8 cellular contexts compared by ENCODE assay signal in the genomic region with DNA sequence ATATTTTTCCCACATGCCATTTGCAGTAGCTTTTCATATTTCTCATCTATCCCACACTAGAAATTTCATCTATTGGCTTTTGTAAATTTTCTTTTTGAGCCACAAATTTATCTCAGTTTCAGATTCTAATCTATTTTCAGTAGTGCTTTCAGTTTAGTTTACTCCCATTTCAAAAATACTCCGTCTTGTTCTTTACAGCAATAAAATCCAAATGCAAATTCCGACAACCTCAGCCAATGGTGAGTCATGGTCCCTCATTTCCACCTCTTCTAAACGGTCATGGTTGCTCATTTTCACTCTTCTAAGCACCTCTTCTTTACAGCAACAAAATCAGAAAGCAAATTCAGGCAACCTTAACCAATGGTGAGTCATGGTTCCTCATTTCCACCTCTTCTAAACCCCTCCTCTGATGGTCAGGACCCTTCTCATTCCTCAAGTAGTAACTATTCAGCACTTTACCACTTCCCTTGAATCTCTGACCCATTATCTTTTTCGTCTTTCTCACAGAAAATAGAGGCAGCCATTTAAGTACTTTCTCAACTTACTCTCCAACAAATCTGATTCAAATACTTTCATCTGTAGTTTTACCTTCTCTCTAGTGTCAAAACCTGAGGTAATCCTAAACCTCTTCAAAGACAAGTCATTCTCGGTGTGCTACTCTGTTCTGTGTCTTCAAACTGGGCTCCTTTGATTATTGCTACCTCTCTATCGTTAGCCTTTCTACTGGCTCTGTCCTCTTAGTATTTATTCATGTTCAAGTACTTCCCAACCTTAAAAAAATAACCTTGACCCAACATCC. TPM values are rescaled to one million over a fixed set of nuclear protein-coding genes. Genes with fewer than 3 reads are reported as not detected.
DNase-seq lines count a peak whose midpoint lies in the region; ATAC-seq and TF ChIP-seq lines count a peak whose summit lies in the region.

No MANE protein-coding gene starts in this region.

- H3K27ac ChIP-seq in tibial artery = no peak overlapping the region
- H3K27ac ChIP-seq in RWPE1 = no peak overlapping the region

- CTCF ChIA-PET in RWPE1 (lab: Yijun Ruan, JAX) = no interaction called here

- H3K27me3 ChIP-seq in tibial artery = no peaks in the 10 kb centered on the region

- POLR2A ChIA-PET in RWPE1 (lab: Yijun Ruan, JAX; ENCODE audit: low non-redundant PET) = no interaction called here

- peak overlapping the region; percentile 79 to 95 (median 92) for H3K27ac Mint-ChIP-seq in immature natural killer cell

- H3K36me3 ChIP-seq in tibial artery = peaks cover 20 to 24% (median 23%) of the 10 kb centered on the region in 3 donors

- ATAC-seq in GM18519 (IDR thresholded peaks at IDR 0.05; ENCODE audit: low FRiP score, unreplicated experiment) = peak; percentile 42
- ATAC-seq in HG02610 (IDR thresholded peaks at IDR 0.05; ENCODE audit: unreplicated experiment) = peak; percentile 60

- no peak overlapping the region for H3K4me3 ChIP-seq in tibial artery

- H3K9me3 ChIP-seq in tibial artery = no peaks in the 10 kb centered on the region

- peaks cover 0 to 5% (median 3%) of the 10 kb centered on the region in 3 donors for H3K27me3 Mint-ChIP-seq in immature natural killer cell (ENCODE audit: low read depth in 3 of 3)

- H3K4me1 Mint-ChIP-seq in immature natural killer cell = peaks cover 95 to 100% of the 10 kb centered on the region in 2 donors

- no peaks in the 10 kb centered on the region for H3K9me3 Mint-ChIP-seq in immature natural killer cell

- peak overlapping the region; percentile 67 to 81 (median 79) for H3K4me3 Mint-ChIP-seq in immature natural killer cell

- DNase-seq in NCI-H226 (peak; percentile 9), immature natural killer cell (no peak), tibial artery (no peak), DMS 273 (lab: John Stamatoyannopoulos, UW; ENCODE audit: unreplicated experiment) (no peak), RWPE1 (ENCODE audit: low spot score) (no peak), NCI-H1092 treated with DMSO at 0.1 percent for 48 hours (lab: John Stamatoyannopoulos, UW) (no peak)

- intact Hi-C loops in tibial artery (cut with DNase I; ENCODE audit: low total_unique reads) = no loop called here

- H3K4me1 ChIP-seq in tibial artery = no peaks in the 10 kb centered on the region

- TF ChIP-seq CTCF in tibial artery (IDR thresholded peaks at IDR 0.05) = no peak
- no peak for TF ChIP-seq CTCF in RWPE1 (conservative IDR thresholded peaks at IDR 0.05; ENCODE audit: low read depth)

- H3K36me3 Mint-ChIP-seq in immature natural killer cell = peaks cover 18 to 25% (median 19%) of the 10 kb centered on the region in 3 donors

RNA-seq across cellular contexts. Expression of a gene that starts 34.4 kb away (rescaled TPM):
- polyA plus RNA-seq in immature natural killer cell = 10 to 100 TPM; 29.5 to 41.3 (median 39.6) TPM
